ENCODE assay signal across 8 cellular contexts in genomic region chr4:122922877-122923511, GRCh38. TPM values are rescaled to one million over a fixed set of nuclear protein-coding genes. Genes with fewer than 3 reads are reported as not detected.
DNase-seq lines count a peak whose midpoint lies in the region; ATAC-seq and TF ChIP-seq lines count a peak whose summit lies in the region.

No MANE protein-coding gene starts in this region.

- no peak for TF ChIP-seq CTCF in GM13976 (IDR thresholded peaks at IDR 0.05; ENCODE audit: borderline replicate concordance, control extremely low read depth, extremely low read depth, insufficient read depth, missing control alignments)
- TF ChIP-seq CTCF in psoas muscle (IDR thresholded peaks at IDR 0.05), result no peak
- TF ChIP-seq CTCF in vagina (IDR thresholded peaks at IDR 0.05), result no peak

- no peaks in the 10 kb centered on the region for H3K9me3 ChIP-seq in psoas muscle
- H3K9me3 ChIP-seq in vagina, result no peaks in the 10 kb centered on the region

- in situ Hi-C loops in GM13976 (cut with MboI; ENCODE audit: low sequenced_read_pairs, unreplicated experiment), result loop anchor here (5.0 to 25.0 kb wide), 2 partner anchors 171 to 311 kb away; partner anchors contain the start of gene IL21

- H3K36me3 ChIP-seq in psoas muscle (ENCODE audit: insufficient read depth in 1 of 2, low read depth in 1 of 2), result peaks cover 0 to 3% of the 10 kb centered on the region in 2 donors
- no peaks in the 10 kb centered on the region for H3K36me3 ChIP-seq in vagina

- H3K27me3 ChIP-seq in psoas muscle (ENCODE audit: insufficient read depth in 3 of 3, low read length in 2 of 3) (no peaks in the 10 kb centered on the region), vagina (no peaks in the 10 kb centered on the region)

- no peak for TF ChIP-seq POLR2A in vagina (IDR thresholded peaks at IDR 0.05)

- ATAC-seq in HG02840 (IDR thresholded peaks at IDR 0.05; ENCODE audit: low FRiP score, unreplicated experiment) (peak; percentile 98), left ventricle myocardium superior (peak; percentile 98), psoas muscle (peak; percentile 95 to 98 (median 98))

- peak; percentile 84 for DNase-seq in GM13976 (ENCODE audit: low spot score)
- peak; percentile 17 for DNase-seq in NCI-H1436 treated with DMSO at 0.1 percent for 48 hours (lab: John Stamatoyannopoulos, UW)
- peak; percentile 63 to 96 (median 76) for DNase-seq in T-helper 1 cell
- DNase-seq in amniotic stem cell (lab: John Stamatoyannopoulos, UW), result peak; percentile 33
- DNase-seq in left ventricle myocardium superior, result peak; percentile 84
- peak; percentile 79 to 89 for DNase-seq in psoas muscle
- no peak for DNase-seq in vagina (ENCODE audit: extremely low spot score in 2 of 2)

- intact Hi-C loops in left ventricle myocardium superior (cut with micrococcal nuclease), result loop anchor here (10.0 kb wide), 1 partner anchor 318 kb away; no protein-coding TSS in a partner anchor
- intact Hi-C loops in psoas muscle (cut with DNase I), result loop anchor here in 1 of 2 donors (5.0 kb wide), 1 partner anchor 191 kb away; the partner anchor contains the start of gene BBS12
- intact Hi-C loops in vagina (cut with DNase I), result loop anchor here (5.0 to 10.0 kb wide), 2 partner anchors 96 to 188 kb away; partner anchors contain the start of genes BBS12 and FGF2

- H3K4me3 ChIP-seq in psoas muscle, result peak overlapping the region; percentile 84
- H3K4me3 ChIP-seq in vagina, result peak overlapping the region; percentile 74 to 83

- H3K27ac ChIP-seq in psoas muscle, result peak overlapping the region; percentile 67
- peak overlapping the region; percentile 82 for H3K27ac ChIP-seq in vagina

- H3K4me1 ChIP-seq in psoas muscle (peaks cover 19% of the 10 kb centered on the region), vagina (peaks cover 24% of the 10 kb centered on the region)

- 0 to 1% (median 0%) methylated on average over 34 of the region's 34 CpGs for WGBS in psoas muscle, 3 donors

RNA-seq across cellular contexts. Expression of gene NUDT6, which starts 0.6 kb away (rescaled TPM):
- total RNA-seq in left ventricle myocardium superior, result 11.9 TPM
- 1 to 10 TPM; 3.7 to 7.6 (median 4.3) TPM for total RNA-seq in psoas muscle
- polyA plus RNA-seq in psoas muscle, result 1 to 10 TPM; 3.3 to 4.1 (median 3.6) TPM
- total RNA-seq in vagina, result 3.2 TPM

Comparison
In these comparisons a context has a peak if more than half of its experiments do, and no peak if none do; other contexts are left out.
1. DNase-seq: peak in GM13976 (single experiment), NCI-H1436 treated with DMSO at 0.1 percent for 48 hours (single experiment), T-helper 1 cell (5 of 5), amniotic stem cell (single experiment), left ventricle myocardium superior (single experiment) and psoas muscle (2 of 2); none in vagina (0 of 2).
2. Peak in every context shown above with its lines, with median percentiles within 50 percentile points of each other: ATAC-seq.